ENCODE assay signal across 30 cellular contexts in genomic region chr9:90985631-90986030, GRCh38.
A peak's percentile ranks its signal among the peaks of the same experiment; 100 is the strongest.
DNase-seq lines count a peak whose midpoint lies in the region; ATAC-seq, FAIRE-seq and TF ChIP-seq lines count a peak whose summit lies in the region.
"Had no signal": no experiment of that assay in that cellular context is flagged by ENCODE, and none has a peak within 500 bp of the region (broad histone marks: within the 10 kb centered on the region; RNA-seq: fewer than 3 reads in every experiment).

No MANE protein-coding gene starts in this region.

- dilution Hi-C loops in IMR-90 (cut with HindIII; ENCODE audit: low sequenced_read_pairs, unreplicated experiment): no loop called here

- no peaks in the 10 kb centered on the region for H3K79me2 ChIP-seq in astrocyte (ENCODE audit: insufficient read depth, low read length)

- H3K4me3 Mint-ChIP-seq in astrocyte (ENCODE audit: unreplicated experiment): no peak overlapping the region
- H3K4me3 Mint-ChIP-seq: activated B cell treated with CpG ODN at 0.5 μM for 24 hours; activated CD4-positive, alpha-beta T cell treated with anti-CD3 and anti-CD28 coated beads, Interleukin-2, amount 10 ng/mL, durations not matched to agents 7 days and 5 days; activated naive CD8-positive, alpha-beta T cell; immature natural killer cell; stimulated activated naive CD8-positive, alpha-beta T cell treated with anti-CD3 and anti-CD28 coated beads, Interleukin-15, Interleukin-2, amounts not matched to agents 100 ng/mL and 50 ng/mL, for 24 hours had no signal

- TF ChIP-seq CTCF in IMR-90 (conservative IDR thresholded peaks at IDR 0.05; ENCODE audit: low read depth, low read length) (no peak), astrocyte (IDR thresholded peaks at IDR 0.05; ENCODE audit: insufficient read depth, low read depth, low read length) (no peak), foreskin keratinocyte (conservative IDR thresholded peaks at IDR 0.05) (no peak)

- H3K9ac ChIP-seq in IMR-90 (ENCODE audit: low read depth, low read length) (no peak overlapping the region), astrocyte (ENCODE audit: low read length) (no peak overlapping the region)
- H3K9ac ChIP-seq: KMS-11, SK-N-SH had no signal

- peak overlapping the region; percentile 18 to 64; a peak in 2 of 4 replicates for H4K8ac ChIP-seq in IMR-90 (ENCODE audit: low read depth in 2 of 2, low read length in 2 of 2)

- BruUV-seq in IMR-90 (replicated peaks; lab: Mats Ljungman, UMichigan): no TSS peak

- peak overlapping the region; percentile 80 for H3K4ac ChIP-seq in IMR-90 (ENCODE audit: low read depth, low read length)

- H3K9me3 ChIP-seq in IMR-90 (ENCODE audit: control insufficient read depth, insufficient read depth, low read length): no peaks in the 10 kb centered on the region
- H3K9me3 ChIP-seq in astrocyte (ENCODE audit: insufficient read depth, low read depth, low read length): no peaks in the 10 kb centered on the region
- no peaks in the 10 kb centered on the region for H3K9me3 ChIP-seq in thymus (ENCODE audit: control insufficient read depth)
- H3K9me3 ChIP-seq: BE2C, colonic mucosa, thoracic aorta, uterus had no signal

- H3K79me1 ChIP-seq in IMR-90 (ENCODE audit: low read depth in 1 of 2, low read length in 2 of 2): no peaks in the 10 kb centered on the region

- DNase-seq in IMR-90 (peak; percentile 25), astrocyte (ENCODE audit: low read depth) (no peak), foreskin keratinocyte (peak; percentile 94 to 97), head of caudate nucleus (no peak)
- no peak for DNase-seq in stimulated activated CD8-positive, alpha-beta memory T cell treated with anti-CD3 and anti-CD28 coated beads, Interleukin-4, amount 100 ng/mL, for 48 hours
- DNase-seq: activated B cell treated with CpG ODN at 0.5 μM for 24 hours; activated effector memory CD4-positive, alpha-beta T cell treated with Interleukin-2 at 50 U/mL for 16 hours; aorta; DMS153; effector CD8-positive, alpha-beta T cell; hypothalamus; NCI-H2081 treated with DMSO at 0.1 percent for 48 hours; NCI-H446; right cardiac atrium; SK-N-SH had no signal

- peaks cover 13% of the 10 kb centered on the region for H3K4me1 Mint-ChIP-seq in astrocyte (ENCODE audit: low read depth, unreplicated experiment)
- H3K4me1 Mint-ChIP-seq: activated B cell treated with CpG ODN at 0.5 μM for 24 hours; activated CD4-positive, alpha-beta T cell treated with anti-CD3 and anti-CD28 coated beads, Interleukin-2, amount 10 ng/mL, durations not matched to agents 7 days and 5 days; immature natural killer cell had no signal

- peaks cover 3% of the 10 kb centered on the region; the same call in 1 of the 2 replicates for H3K9me1 ChIP-seq in IMR-90 (ENCODE audit: insufficient read depth, low read length)

- H3K23ac ChIP-seq in IMR-90 (ENCODE audit: low read depth, low read length): peak overlapping the region; percentile 1; the same call in 1 of the 2 replicates

- H3K36me3 ChIP-seq in IMR-90 (ENCODE audit: control insufficient read depth, insufficient read depth, low read length): no peaks in the 10 kb centered on the region
- no peaks in the 10 kb centered on the region for H3K36me3 ChIP-seq in astrocyte (ENCODE audit: insufficient read depth, low read length)
- H3K36me3 ChIP-seq in thymus (ENCODE audit: control insufficient read depth, insufficient read depth): no peaks in the 10 kb centered on the region
- H3K36me3 ChIP-seq: BE2C, colonic mucosa, thoracic aorta, uterus had no signal

- H4K5ac ChIP-seq in IMR-90 (ENCODE audit: low read depth, low read length): peak overlapping the region; percentile 80

- H2BK5ac ChIP-seq in IMR-90 (ENCODE audit: low read depth, low read length, poor library complexity, severe bottlenecking): peak overlapping the region; percentile 44

- peak overlapping the region; percentile 92 for H2BK120ac ChIP-seq in IMR-90 (ENCODE audit: low read depth, low read length)

- intact Hi-C loops in IMR-90 (cut with micrococcal nuclease): no loop called here
- intact Hi-C loops in head of caudate nucleus (cut with DNase I): no loop called here

- CTCF ChIA-PET in IMR-90 (lab: Yijun Ruan, JAX): interaction anchor here (0.8 to 1.2 kb wide), 3 partner anchors 51 to 443 kb away, joined by 3 read pairs; no protein-coding TSS in a partner anchor

- FAIRE-seq in astrocyte (lab: Jason Lieb, UNC): no peak
- FAIRE-seq: frontal cortex, GM12878, GM19239, H1 had no signal

- in situ Hi-C loops in IMR-90 (cut with MboI; ENCODE audit: low sequenced_read_pairs): no loop called here

- WGBS in IMR-90 (ENCODE audit: extremely low coverage in 2 of 2, insufficient read length in 1 of 2), 2 experiments: no CpG with 5 or more reads among the region's 3 CpGs
- 94% methylated on average over 3 of the region's 3 CpGs for WGBS in thymus

- peak overlapping the region; percentile 83 for H3K18ac ChIP-seq in IMR-90 (ENCODE audit: low read depth, low read length)

- H3K56ac ChIP-seq in IMR-90 (ENCODE audit: extremely low read depth, insufficient read depth, low read length): no peak overlapping the region

- POLR2A ChIA-PET in IMR-90 (lab: Charles Lee; ENCODE audit: unreplicated experiment): no interaction called here

- H3K4me1 ChIP-seq in IMR-90 (ENCODE audit: control insufficient read depth, insufficient read depth, low read length): peaks cover 8% of the 10 kb centered on the region
- H3K4me1 ChIP-seq in astrocyte (ENCODE audit: insufficient read depth, low read length): no peaks in the 10 kb centered on the region
- H3K4me1 ChIP-seq in foreskin keratinocyte: peaks cover 16% of the 10 kb centered on the region
- H3K4me1 ChIP-seq in thymus (ENCODE audit: control insufficient read depth, insufficient read depth, low read length): no peaks in the 10 kb centered on the region
- H3K4me1 ChIP-seq: colonic mucosa, uterus had no signal

- H4K20me1 ChIP-seq in IMR-90 (ENCODE audit: insufficient read depth, low read length) (no peaks in the 10 kb centered on the region), astrocyte (ENCODE audit: insufficient read depth, low read length) (no peaks in the 10 kb centered on the region)

- H2AK9ac ChIP-seq in IMR-90 (replicated peaks; ENCODE audit: low read depth, low read length, poor library complexity): no peak overlapping the region

- peak overlapping the region; percentile 38 for H3K27ac Mint-ChIP-seq in astrocyte (ENCODE audit: unreplicated experiment)
- H3K27ac Mint-ChIP-seq: activated B cell treated with CpG ODN at 0.5 μM for 24 hours; activated CD4-positive, alpha-beta T cell treated with anti-CD3 and anti-CD28 coated beads, Interleukin-2, amount 10 ng/mL, durations not matched to agents 7 days and 5 days; activated naive CD8-positive, alpha-beta T cell; stimulated activated naive CD8-positive, alpha-beta T cell treated with anti-CD3 and anti-CD28 coated beads, Interleukin-15, Interleukin-2, amounts not matched to agents 100 ng/mL and 50 ng/mL, for 24 hours had no signal

- peak overlapping the region; percentile 40; the same call in 1 of the 2 replicates for H4K91ac ChIP-seq in IMR-90 (ENCODE audit: insufficient read depth, low read depth, low read length)

- H3K14ac ChIP-seq in IMR-90 (replicated peaks; ENCODE audit: low read depth, low read length): peak overlapping the region; percentile 77

- H2AK5ac ChIP-seq in IMR-90 (ENCODE audit: low read depth, low read length): peak overlapping the region; percentile 97

- H2BK15ac ChIP-seq in IMR-90 (ENCODE audit: low read depth, low read length): peak overlapping the region; percentile 92; the same call in 2 of the 3 replicates

- peaks cover 14% of the 10 kb centered on the region for H3K9me3 Mint-ChIP-seq in astrocyte (ENCODE audit: unreplicated experiment)
- H3K9me3 Mint-ChIP-seq: activated B cell treated with CpG ODN at 0.5 μM for 24 hours; activated CD4-positive, alpha-beta T cell treated with anti-CD3 and anti-CD28 coated beads, Interleukin-2, amount 10 ng/mL, durations not matched to agents 7 days and 5 days; immature natural killer cell; stimulated activated naive CD8-positive, alpha-beta T cell treated with anti-CD3 and anti-CD28 coated beads, Interleukin-15, Interleukin-2, amounts not matched to agents 100 ng/mL and 50 ng/mL, for 24 hours had no signal

- H3K27me3 ChIP-seq in IMR-90 (ENCODE audit: control insufficient read depth, insufficient read depth, low read length) (no peaks in the 10 kb centered on the region), astrocyte (ENCODE audit: insufficient read depth, low read length) (no peaks in the 10 kb centered on the region), foreskin keratinocyte (no peaks in the 10 kb centered on the region), thymus (ENCODE audit: control insufficient read depth, insufficient read depth) (no peaks in the 10 kb centered on the region)
- H3K27me3 ChIP-seq: BE2C, colonic mucosa, uterus had no signal

- peak overlapping the region; percentile 84 for H2BK20ac ChIP-seq in IMR-90 (ENCODE audit: low read depth, low read length)

- ATAC-seq in IMR-90 (ENCODE audit: low read depth): peak; percentile 27; the same call in 1 of the 2 replicates
- peak; percentile 86 for ATAC-seq in foreskin keratinocyte
- ATAC-seq in HG03439 (IDR thresholded peaks at IDR 0.05; ENCODE audit: unreplicated experiment): no peak

- TF ChIP-seq RAD21 in IMR-90 (IDR thresholded peaks at IDR 0.05; ENCODE audit: low read length): no peak

- peak overlapping the region; percentile 9 for H2AFZ ChIP-seq in IMR-90 (replicated peaks; ENCODE audit: low read length, poor library complexity)
- H2AFZ ChIP-seq in astrocyte (ENCODE audit: low read depth, low read length): no peak overlapping the region

- no peak overlapping the region for H3K4me3 ChIP-seq in IMR-90 (ENCODE audit: insufficient read depth, low read depth, low read length)
- no peak overlapping the region for H3K4me3 ChIP-seq in astrocyte (ENCODE audit: insufficient read depth, low read depth, low read length)
- H3K4me3 ChIP-seq in thymus (ENCODE audit: low read length): no peak overlapping the region
- H3K4me3 ChIP-seq: colonic mucosa, GM12878, thoracic aorta, uterus had no signal

- H3K36me3 Mint-ChIP-seq in astrocyte (ENCODE audit: low read depth, unreplicated experiment): no peaks in the 10 kb centered on the region
- H3K36me3 Mint-ChIP-seq: activated naive CD8-positive, alpha-beta T cell; immature natural killer cell had no signal

- peak overlapping the region; percentile 40; the same call in 1 of the 2 replicates for H3K27ac ChIP-seq in IMR-90 (ENCODE audit: insufficient read depth, low read length)
- H3K27ac ChIP-seq in astrocyte (ENCODE audit: low read depth, low read length): no peak overlapping the region
- H3K27ac ChIP-seq in foreskin keratinocyte: peak overlapping the region; percentile 98
- peak overlapping the region; percentile 71 for H3K27ac ChIP-seq in thymus (ENCODE audit: low read depth)
- H3K27ac ChIP-seq: colonic mucosa, KMS-11, thoracic aorta had no signal

- H3K4me2 ChIP-seq in IMR-90 (ENCODE audit: low read depth, low read length) (no peak overlapping the region), astrocyte (ENCODE audit: low read length) (no peak overlapping the region)
- H3K4me2 ChIP-seq: KMS-11, SK-N-SH had no signal

- no peaks in the 10 kb centered on the region for H3K27me3 Mint-ChIP-seq in astrocyte (ENCODE audit: low read depth, unreplicated experiment)

- TF ChIP-seq POLR2A in IMR-90 (IDR thresholded peaks at IDR 0.05; ENCODE audit: low read depth, low read length): no peak

TF ChIP-seq in IMR-90, 13 proteins besides CTCF, POLR2A, EP300 and RAD21 (continues in another document):
- TF ChIP-seq FOS (IDR thresholded peaks at IDR 0.05; ENCODE audit: low read depth, low read length) (no peak), MAFK (IDR thresholded peaks at IDR 0.05; ENCODE audit: low read depth, low read length) (no peak)

Comparison
In these comparisons a context has a peak if more than half of its experiments do, and no peak if none do; other contexts are left out.
1. DNase-seq: peak in IMR-90 (single experiment) and foreskin keratinocyte (2 of 2); none in astrocyte (single experiment), stimulated activated CD8-positive, alpha-beta memory T cell treated with anti-CD3 and anti-CD28 coated beads, Interleukin-4, amount 100 ng/mL, for 48 hours (single experiment) and head of caudate nucleus (0 of 42).